Comparison of ENCODE assay signal across 8 cellular contexts in the genomic region with DNA sequence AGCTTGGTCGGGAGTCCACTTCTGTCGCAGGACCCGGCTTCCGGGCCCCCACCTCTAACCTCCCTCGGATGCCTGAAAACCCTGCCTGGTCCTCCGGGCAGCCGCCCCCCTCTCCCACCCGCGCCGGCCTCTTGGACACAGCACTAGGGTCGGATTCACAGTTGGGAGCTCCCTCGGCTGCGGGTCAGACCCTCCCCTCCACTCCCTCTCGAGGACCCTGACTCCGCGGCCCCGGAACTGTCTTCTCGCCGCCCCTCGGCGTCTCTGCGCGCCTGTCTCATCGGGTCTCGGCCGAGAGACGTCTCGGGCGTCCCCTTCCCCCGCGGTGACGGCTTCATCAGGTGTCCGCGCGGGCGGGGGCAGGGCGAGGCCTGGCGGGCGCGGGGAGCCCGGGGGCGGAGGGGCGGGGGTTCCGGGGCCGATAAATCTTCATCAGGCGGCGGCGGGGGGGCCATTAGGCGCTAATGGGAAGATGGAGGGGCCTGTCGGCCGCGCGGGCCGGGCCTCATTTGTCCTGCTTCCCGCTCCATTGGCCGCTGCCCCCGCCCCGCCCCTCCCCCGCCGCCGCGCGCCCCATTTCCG. TPM values are rescaled to one million over a fixed set of nuclear protein-coding genes. Genes with fewer than 3 reads are reported as not detected.
DNase-seq lines count a peak whose midpoint lies in the region; ATAC-seq and TF ChIP-seq lines count a peak whose summit lies in the region.

No MANE protein-coding gene starts in this region.

- peak overlapping the region; percentile 86 for H3K4me3 Mint-ChIP-seq in CD8-positive, alpha-beta T cell
- peak overlapping the region; percentile 76 for H3K4me3 Mint-ChIP-seq in activated T-helper 17 cell treated with anti-CD3 and anti-CD28 coated beads, Interleukin-2, amount 50 U/mL, for 72 hours

- intact Hi-C loops in CD8-positive, alpha-beta T cell (cut with DNase I, micrococcal nuclease) = no loop called here

- peak in 3 of 7 experiments; percentile 38 to 72 (median 60) for DNase-seq in CD8-positive, alpha-beta T cell
- DNase-seq in NCI-H146 (lab: John Stamatoyannopoulos, UW) (peak; percentile 69), GDM1 (lab: John Stamatoyannopoulos, UW) (no peak), NCI-H1436 (lab: John Stamatoyannopoulos, UW) (no peak)
- DNase-seq in stimulated activated CD4-positive, alpha-beta T cell treated with anti-CD3 and anti-CD28 coated beads, TNF-alpha, amount 100 ng/mL, for 4 hours (ENCODE audit: low read depth in 3 of 3) = peak; percentile 38 to 52 (median 47)

- peak overlapping the region; percentile 96 for H3K27ac Mint-ChIP-seq in CD8-positive, alpha-beta T cell
- H3K27ac Mint-ChIP-seq in activated T-helper 17 cell treated with anti-CD3 and anti-CD28 coated beads, Interleukin-2, amount 50 U/mL, for 72 hours = peak overlapping the region; percentile 73

- no peaks in the 10 kb centered on the region for H3K36me3 ChIP-seq in CD8-positive, alpha-beta T cell (ENCODE audit: insufficient read depth, low read length)
- no peaks in the 10 kb centered on the region for H3K36me3 ChIP-seq in iPS-18a (ENCODE audit: control insufficient read depth, low read depth, low read length)

- H3K4me1 ChIP-seq in CD8-positive, alpha-beta T cell (ENCODE audit: insufficient read depth, low read length) = peaks cover 39% of the 10 kb centered on the region
- H3K4me1 ChIP-seq in iPS-18a (ENCODE audit: control insufficient read depth, low read depth, low read length) = no peaks in the 10 kb centered on the region

- CTCF ChIA-PET in CD8-positive, alpha-beta T cell (lab: Charles Lee) = interaction anchor here (1.6 to 3.5 kb wide), 2 partner anchors 17 to 67 kb away, joined by 3 to 18 read pairs; no protein-coding TSS in a partner anchor

- no peaks in the 10 kb centered on the region for H3K27me3 ChIP-seq in CD8-positive, alpha-beta T cell (ENCODE audit: insufficient read depth, low read length)
- H3K27me3 ChIP-seq in iPS-18a (ENCODE audit: control insufficient read depth, insufficient read depth, low read length) = peaks cover 57% of the 10 kb centered on the region

- peak overlapping the region; percentile 62 for H3K4me3 ChIP-seq in CD8-positive, alpha-beta T cell (ENCODE audit: low read depth, low read length)
- peak overlapping the region; percentile 54 for H3K4me3 ChIP-seq in iPS-18a (ENCODE audit: low read length)

- POLR2A ChIA-PET in CD8-positive, alpha-beta T cell (lab: Charles Lee) = interaction anchor here (0.6 to 2.9 kb wide), 2 partner anchors 37 to 65 kb away, joined by 3 to 7 read pairs; no protein-coding TSS in a partner anchor

- no peak overlapping the region for H3K27ac ChIP-seq in CD8-positive, alpha-beta T cell (ENCODE audit: low read depth, low read length)
- H3K27ac ChIP-seq in iPS-18a (ENCODE audit: low read length) = no peak overlapping the region

- H3K9me3 Mint-ChIP-seq in CD8-positive, alpha-beta T cell = no peaks in the 10 kb centered on the region
- H3K9me3 Mint-ChIP-seq in activated T-helper 17 cell treated with anti-CD3 and anti-CD28 coated beads, Interleukin-2, amount 50 U/mL, for 72 hours = no peaks in the 10 kb centered on the region

- ATAC-seq in CD8-positive, alpha-beta T cell = peak; percentile 9
- peak; percentile 25 for ATAC-seq in activated T-helper 17 cell treated with anti-CD3 and anti-CD28 coated beads, Interleukin-2, amount 50 U/mL, for 72 hours (replicated peaks)
- no peak for ATAC-seq in GM18520 (IDR thresholded peaks at IDR 0.05; ENCODE audit: unreplicated experiment)

- H3K9ac ChIP-seq in iPS-18a (ENCODE audit: low read length) = no peak overlapping the region

- H3K4me1 Mint-ChIP-seq in CD8-positive, alpha-beta T cell (ENCODE audit: low read depth) = peaks cover 45% of the 10 kb centered on the region
- peaks cover 31% of the 10 kb centered on the region for H3K4me1 Mint-ChIP-seq in activated T-helper 17 cell treated with anti-CD3 and anti-CD28 coated beads, Interleukin-2, amount 50 U/mL, for 72 hours

- no peaks in the 10 kb centered on the region for H3K36me3 Mint-ChIP-seq in CD8-positive, alpha-beta T cell
- no peaks in the 10 kb centered on the region for H3K36me3 Mint-ChIP-seq in activated T-helper 17 cell treated with anti-CD3 and anti-CD28 coated beads, Interleukin-2, amount 50 U/mL, for 72 hours (ENCODE audit: low read depth)

- TF ChIP-seq CTCF in CD8-positive, alpha-beta T cell (IDR thresholded peaks at IDR 0.05) = no peak

- no peaks in the 10 kb centered on the region for H3K27me3 Mint-ChIP-seq in CD8-positive, alpha-beta T cell (ENCODE audit: low read depth)
- H3K27me3 Mint-ChIP-seq in activated T-helper 17 cell treated with anti-CD3 and anti-CD28 coated beads, Interleukin-2, amount 50 U/mL, for 72 hours = peaks cover 11% of the 10 kb centered on the region

- H3K9me3 ChIP-seq in CD8-positive, alpha-beta T cell (ENCODE audit: low read length) = no peaks in the 10 kb centered on the region
- H3K9me3 ChIP-seq in iPS-18a (ENCODE audit: control insufficient read depth, low read depth, low read length) = no peaks in the 10 kb centered on the region

RNA-seq across cellular contexts. Expression of a gene that starts 11.7 kb away (rescaled TPM):
- 1 to 10 TPM; 5.4 to 6.8 TPM for total RNA-seq in CD8-positive, alpha-beta T cell
- total RNA-seq in activated T-helper 17 cell treated with anti-CD3 and anti-CD28 coated beads, Interleukin-2, amount 50 U/mL, for 72 hours = 1 to 10 TPM in 1 of 2 donors, under 1 TPM in 1; 0.89 to 2.1 TPM

RNA-seq across cellular contexts. Expression of a gene that starts 19.2 kb away (rescaled TPM):
- total RNA-seq in CD8-positive, alpha-beta T cell = 100 to 1,000 TPM in 1 of 2 experiments, 10 to 100 TPM in 1; 99.5 to 114 TPM
- total RNA-seq in activated T-helper 17 cell treated with anti-CD3 and anti-CD28 coated beads, Interleukin-2, amount 50 U/mL, for 72 hours = 10 to 100 TPM; 37.6 to 54.7 TPM

RNA-seq across cellular contexts. Expression of a gene that starts 54.1 kb away (rescaled TPM):
- total RNA-seq in CD8-positive, alpha-beta T cell = 10 to 100 TPM; 10.2 to 12.3 TPM
- 1 to 10 TPM; 1.7 to 5.0 TPM for total RNA-seq in activated T-helper 17 cell treated with anti-CD3 and anti-CD28 coated beads, Interleukin-2, amount 50 U/mL, for 72 hours

RNA-seq across cellular contexts. Expression of a gene that starts 57.0 kb away (rescaled TPM):
- total RNA-seq in CD8-positive, alpha-beta T cell = 1,000 to 10,000 TPM; 1,125 to 1,160 TPM
- 100 to 1,000 TPM; 255 to 337 TPM for total RNA-seq in activated T-helper 17 cell treated with anti-CD3 and anti-CD28 coated beads, Interleukin-2, amount 50 U/mL, for 72 hours

Comparison
In these comparisons a context has a peak if more than half of its experiments do, and no peak if none do; other contexts are left out.
1. DNase-seq: peak in NCI-H146 (single experiment) and stimulated activated CD4-positive, alpha-beta T cell treated with anti-CD3 and anti-CD28 coated beads, TNF-alpha, amount 100 ng/mL, for 4 hours (3 of 3); none in GDM1 (single experiment) and NCI-H1436 (single experiment).